In the genomic region with DNA sequence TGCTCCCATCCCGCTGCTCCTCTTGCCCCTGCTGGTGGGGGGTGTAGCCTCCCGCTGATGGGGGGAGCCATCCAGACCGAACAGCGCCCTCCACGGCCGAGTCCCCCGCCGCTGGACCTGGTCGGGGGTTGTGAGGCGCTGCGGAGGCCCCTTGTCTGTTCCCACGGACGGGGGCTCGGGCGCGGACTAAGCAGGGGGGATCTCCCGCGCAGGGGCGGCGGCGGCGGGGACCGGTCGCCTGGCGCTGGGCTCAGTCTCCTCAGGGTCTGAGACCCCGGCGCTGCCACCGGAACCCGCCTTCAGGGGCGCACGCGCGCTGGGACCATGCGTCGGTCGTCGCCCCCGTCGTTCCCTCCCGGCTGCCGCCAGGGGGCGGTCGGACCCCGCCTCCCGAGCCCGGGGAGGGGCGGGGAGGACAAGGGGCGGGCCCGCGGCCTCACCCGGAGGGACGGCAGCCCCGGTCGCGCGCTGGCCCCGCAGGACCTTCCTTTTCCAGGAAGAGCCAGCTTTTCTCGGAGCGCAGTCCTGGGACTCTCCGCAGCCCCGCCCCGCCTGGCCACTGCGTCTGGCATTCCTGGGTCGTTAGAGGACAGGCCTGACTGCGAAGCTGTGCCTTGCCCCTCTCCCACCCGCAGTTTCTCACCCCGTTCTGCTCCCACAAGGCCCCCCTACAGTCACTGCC, we compare ENCODE assay signal across 1 cellular context.
TF ChIP-seq lines count a peak whose summit lies in the region.

No MANE protein-coding gene starts in this region.

TF ChIP-seq in K562, 482 proteins besides CTCF, POLR2A, EP300 and RAD21 (continued from another document and continues in another):
- TF ChIP-seq, protein P1, sequence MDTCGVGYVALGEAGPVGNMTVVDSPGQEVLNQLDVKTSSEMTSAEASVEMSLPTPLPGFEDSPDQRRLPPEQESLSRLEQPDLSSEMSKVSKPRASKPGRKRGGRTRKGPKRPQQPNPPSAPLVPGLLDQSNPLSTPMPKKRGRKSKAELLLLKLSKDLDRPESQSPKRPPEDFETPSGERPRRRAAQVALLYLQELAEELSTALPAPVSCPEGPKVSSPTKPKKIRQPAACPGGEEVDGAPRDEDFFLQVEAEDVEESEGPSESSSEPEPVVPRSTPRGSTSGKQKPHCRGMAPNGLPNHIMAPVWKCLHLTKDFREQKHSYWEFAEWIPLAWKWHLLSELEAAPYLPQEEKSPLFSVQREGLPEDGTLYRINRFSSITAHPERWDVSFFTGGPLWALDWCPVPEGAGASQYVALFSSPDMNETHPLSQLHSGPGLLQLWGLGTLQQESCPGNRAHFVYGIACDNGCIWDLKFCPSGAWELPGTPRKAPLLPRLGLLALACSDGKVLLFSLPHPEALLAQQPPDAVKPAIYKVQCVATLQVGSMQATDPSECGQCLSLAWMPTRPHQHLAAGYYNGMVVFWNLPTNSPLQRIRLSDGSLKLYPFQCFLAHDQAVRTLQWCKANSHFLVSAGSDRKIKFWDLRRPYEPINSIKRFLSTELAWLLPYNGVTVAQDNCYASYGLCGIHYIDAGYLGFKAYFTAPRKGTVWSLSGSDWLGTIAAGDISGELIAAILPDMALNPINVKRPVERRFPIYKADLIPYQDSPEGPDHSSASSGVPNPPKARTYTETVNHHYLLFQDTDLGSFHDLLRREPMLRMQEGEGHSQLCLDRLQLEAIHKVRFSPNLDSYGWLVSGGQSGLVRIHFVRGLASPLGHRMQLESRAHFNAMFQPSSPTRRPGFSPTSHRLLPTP (IDR thresholded peaks at IDR 0.05; ENCODE audit: borderline replicate concordance, extremely low read depth, insufficient read length): no peak
- TF ChIP-seq NFIC (IDR thresholded peaks at IDR 0.05) (no peak), PCBP2 (IDR thresholded peaks at IDR 0.05; ENCODE audit: low read depth, low read length, poor library complexity, severe bottlenecking) (no peak), NONO (IDR thresholded peaks at IDR 0.05; ENCODE audit: low read depth in 2 of 2, low read length in 1 of 2) (peak in 1 of 2 experiments; percentile 77; a peak in 1 of 4 replicates), HEY1 (CRISPR knock-in tag; IDR thresholded peaks at IDR 0.05; ENCODE audit: borderline replicate concordance) (no peak), HOXB6 (CRISPR knock-in tag; IDR thresholded peaks at IDR 0.05; ENCODE audit: borderline replicate concordance) (no peak), GTF2E2 (tag; IDR thresholded peaks at IDR 0.05) (no peak), RCOR1 (IDR thresholded peaks at IDR 0.05; ENCODE audit: borderline replicate concordance in 1 of 2, low read depth in 2 of 2, low read length in 2 of 2) (0 out of 4 replicates have a peak, but pooled peaks of 1 of the 2 experiments have one; percentile 2), ARID2 (IDR thresholded peaks at IDR 0.05) (0 out of 2 replicates have a peak, but pooled peaks have one; percentile 12), CBX5 (IDR thresholded peaks at IDR 0.05; ENCODE audit: borderline replicate concordance, low read depth) (no peak), FOS (IDR thresholded peaks at IDR 0.05; ENCODE audit: extremely low read depth, insufficient read length) (no peak), ZBTB1 (CRISPR knock-in tag; IDR thresholded peaks at IDR 0.05; ENCODE audit: borderline replicate concordance, low read depth) (no peak; the same call in 1 of the 2 replicates), JUND (IDR thresholded peaks at IDR 0.05; ENCODE audit: borderline replicate concordance, low read depth, low read length) (no peak; the same call in 1 of the 2 replicates), JUND (tag; IDR thresholded peaks at IDR 0.05; ENCODE audit: borderline replicate concordance, low read depth, low read length) (no peak), ZBTB17 (CRISPR knock-in tag; IDR thresholded peaks at IDR 0.05) (peak; percentile 9; the same call in 1 of the 2 replicates), TEAD1 (CRISPR knock-in tag; IDR thresholded peaks at IDR 0.05) (peak in 1 of 2 experiments; percentile 66; a peak in 1 of 4 replicates), SMC3 (conservative IDR thresholded peaks at IDR 0.05; ENCODE audit: insufficient read depth, low read depth, low read length) (peak; percentile 86), ZNF76 (CRISPR knock-in tag; IDR thresholded peaks at IDR 0.05; ENCODE audit: borderline replicate concordance) (no peak), CCNT2 (IDR thresholded peaks at IDR 0.05; ENCODE audit: borderline replicate concordance, extremely low read depth, insufficient read length, low read depth, low read length) (peak; percentile 53), CREB1 (IDR thresholded peaks at IDR 0.05) (no peak), CREB1 (CRISPR knock-in tag; IDR thresholded peaks at IDR 0.05) (peak; percentile 86), HNRNPH1 (optimal IDR thresholded peaks at IDR 0.05; ENCODE audit: low read depth, low read length) (no peak), ETV5 (CRISPR knock-in tag; IDR thresholded peaks at IDR 0.05; ENCODE audit: low read depth) (peak; percentile 73; the same call in 1 of the 2 replicates), BCOR (IDR thresholded peaks at IDR 0.05) (no peak), HCFC1 (IDR thresholded peaks at IDR 0.05; ENCODE audit: low read depth, low read length) (peak; percentile 32), CSDE1 (IDR thresholded peaks at IDR 0.05) (no peak)
- TF ChIP-seq, protein P2, sequence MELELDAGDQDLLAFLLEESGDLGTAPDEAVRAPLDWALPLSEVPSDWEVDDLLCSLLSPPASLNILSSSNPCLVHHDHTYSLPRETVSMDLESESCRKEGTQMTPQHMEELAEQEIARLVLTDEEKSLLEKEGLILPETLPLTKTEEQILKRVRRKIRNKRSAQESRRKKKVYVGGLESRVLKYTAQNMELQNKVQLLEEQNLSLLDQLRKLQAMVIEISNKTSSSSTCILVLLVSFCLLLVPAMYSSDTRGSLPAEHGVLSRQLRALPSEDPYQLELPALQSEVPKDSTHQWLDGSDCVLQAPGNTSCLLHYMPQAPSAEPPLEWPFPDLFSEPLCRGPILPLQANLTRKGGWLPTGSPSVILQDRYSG (tag; conservative IDR thresholded peaks at IDR 0.05; ENCODE audit: low read depth): no peak
- TF ChIP-seq, protein P3, sequence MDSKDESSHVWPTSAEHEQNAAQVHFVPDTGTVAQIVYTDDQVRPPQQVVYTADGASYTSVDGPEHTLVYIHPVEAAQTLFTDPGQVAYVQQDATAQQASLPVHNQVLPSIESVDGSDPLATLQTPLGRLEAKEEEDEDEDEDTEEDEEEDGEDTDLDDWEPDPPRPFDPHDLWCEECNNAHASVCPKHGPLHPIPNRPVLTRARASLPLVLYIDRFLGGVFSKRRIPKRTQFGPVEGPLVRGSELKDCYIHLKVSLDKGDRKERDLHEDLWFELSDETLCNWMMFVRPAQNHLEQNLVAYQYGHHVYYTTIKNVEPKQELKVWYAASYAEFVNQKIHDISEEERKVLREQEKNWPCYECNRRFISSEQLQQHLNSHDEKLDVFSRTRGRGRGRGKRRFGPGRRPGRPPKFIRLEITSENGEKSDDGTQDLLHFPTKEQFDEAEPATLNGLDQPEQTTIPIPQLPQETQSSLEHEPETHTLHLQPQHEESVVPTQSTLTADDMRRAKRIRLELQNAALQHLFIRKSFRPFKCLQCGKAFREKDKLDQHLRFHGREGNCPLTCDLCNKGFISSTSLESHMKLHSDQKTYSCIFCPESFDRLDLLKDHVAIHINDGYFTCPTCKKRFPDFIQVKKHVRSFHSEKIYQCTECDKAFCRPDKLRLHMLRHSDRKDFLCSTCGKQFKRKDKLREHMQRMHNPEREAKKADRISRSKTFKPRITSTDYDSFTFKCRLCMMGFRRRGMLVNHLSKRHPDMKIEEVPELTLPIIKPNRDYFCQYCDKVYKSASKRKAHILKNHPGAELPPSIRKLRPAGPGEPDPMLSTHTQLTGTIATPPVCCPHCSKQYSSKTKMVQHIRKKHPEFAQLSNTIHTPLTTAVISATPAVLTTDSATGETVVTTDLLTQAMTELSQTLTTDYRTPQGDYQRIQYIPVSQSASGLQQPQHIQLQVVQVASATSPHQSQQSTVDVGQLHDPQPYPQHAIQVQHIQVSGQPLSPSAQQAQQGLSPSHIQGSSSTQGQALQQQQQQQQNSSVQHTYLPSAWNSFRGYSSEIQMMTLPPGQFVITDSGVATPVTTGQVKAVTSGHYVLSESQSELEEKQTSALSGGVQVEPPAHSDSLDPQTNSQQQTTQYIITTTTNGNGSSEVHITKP (IDR thresholded peaks at IDR 0.05; ENCODE audit: partially characterized antibody): peak; percentile 19
- TF ChIP-seq, protein P4, sequence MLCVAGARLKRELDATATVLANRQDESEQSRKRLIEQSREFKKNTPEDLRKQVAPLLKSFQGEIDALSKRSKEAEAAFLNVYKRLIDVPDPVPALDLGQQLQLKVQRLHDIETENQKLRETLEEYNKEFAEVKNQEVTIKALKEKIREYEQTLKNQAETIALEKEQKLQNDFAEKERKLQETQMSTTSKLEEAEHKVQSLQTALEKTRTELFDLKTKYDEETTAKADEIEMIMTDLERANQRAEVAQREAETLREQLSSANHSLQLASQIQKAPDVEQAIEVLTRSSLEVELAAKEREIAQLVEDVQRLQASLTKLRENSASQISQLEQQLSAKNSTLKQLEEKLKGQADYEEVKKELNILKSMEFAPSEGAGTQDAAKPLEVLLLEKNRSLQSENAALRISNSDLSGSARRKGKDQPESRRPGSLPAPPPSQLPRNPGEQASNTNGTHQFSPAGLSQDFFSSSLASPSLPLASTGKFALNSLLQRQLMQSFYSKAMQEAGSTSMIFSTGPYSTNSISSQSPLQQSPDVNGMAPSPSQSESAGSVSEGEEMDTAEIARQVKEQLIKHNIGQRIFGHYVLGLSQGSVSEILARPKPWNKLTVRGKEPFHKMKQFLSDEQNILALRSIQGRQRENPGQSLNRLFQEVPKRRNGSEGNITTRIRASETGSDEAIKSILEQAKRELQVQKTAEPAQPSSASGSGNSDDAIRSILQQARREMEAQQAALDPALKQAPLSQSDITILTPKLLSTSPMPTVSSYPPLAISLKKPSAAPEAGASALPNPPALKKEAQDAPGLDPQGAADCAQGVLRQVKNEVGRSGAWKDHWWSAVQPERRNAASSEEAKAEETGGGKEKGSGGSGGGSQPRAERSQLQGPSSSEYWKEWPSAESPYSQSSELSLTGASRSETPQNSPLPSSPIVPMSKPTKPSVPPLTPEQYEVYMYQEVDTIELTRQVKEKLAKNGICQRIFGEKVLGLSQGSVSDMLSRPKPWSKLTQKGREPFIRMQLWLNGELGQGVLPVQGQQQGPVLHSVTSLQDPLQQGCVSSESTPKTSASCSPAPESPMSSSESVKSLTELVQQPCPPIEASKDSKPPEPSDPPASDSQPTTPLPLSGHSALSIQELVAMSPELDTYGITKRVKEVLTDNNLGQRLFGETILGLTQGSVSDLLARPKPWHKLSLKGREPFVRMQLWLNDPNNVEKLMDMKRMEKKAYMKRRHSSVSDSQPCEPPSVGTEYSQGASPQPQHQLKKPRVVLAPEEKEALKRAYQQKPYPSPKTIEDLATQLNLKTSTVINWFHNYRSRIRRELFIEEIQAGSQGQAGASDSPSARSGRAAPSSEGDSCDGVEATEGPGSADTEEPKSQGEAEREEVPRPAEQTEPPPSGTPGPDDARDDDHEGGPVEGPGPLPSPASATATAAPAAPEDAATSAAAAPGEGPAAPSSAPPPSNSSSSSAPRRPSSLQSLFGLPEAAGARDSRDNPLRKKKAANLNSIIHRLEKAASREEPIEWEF (CRISPR knock-in tag; IDR thresholded peaks at IDR 0.05): no peak
- TF ChIP-seq, protein P5, sequence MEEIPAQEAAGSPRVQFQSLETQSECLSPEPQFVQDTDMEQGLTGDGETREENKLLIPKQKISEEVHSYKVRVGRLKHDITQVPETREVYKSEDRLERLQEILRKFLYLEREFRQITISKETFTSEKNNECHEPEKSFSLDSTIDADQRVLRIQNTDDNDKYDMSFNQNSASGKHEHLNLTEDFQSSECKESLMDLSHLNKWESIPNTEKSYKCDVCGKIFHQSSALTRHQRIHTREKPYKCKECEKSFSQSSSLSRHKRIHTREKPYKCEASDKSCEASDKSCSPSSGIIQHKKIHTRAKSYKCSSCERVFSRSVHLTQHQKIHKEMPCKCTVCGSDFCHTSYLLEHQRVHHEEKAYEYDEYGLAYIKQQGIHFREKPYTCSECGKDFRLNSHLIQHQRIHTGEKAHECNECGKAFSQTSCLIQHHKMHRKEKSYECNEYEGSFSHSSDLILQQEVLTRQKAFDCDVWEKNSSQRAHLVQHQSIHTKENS (CRISPR knock-in tag; IDR thresholded peaks at IDR 0.05): no peak
- TF ChIP-seq, protein P6, sequence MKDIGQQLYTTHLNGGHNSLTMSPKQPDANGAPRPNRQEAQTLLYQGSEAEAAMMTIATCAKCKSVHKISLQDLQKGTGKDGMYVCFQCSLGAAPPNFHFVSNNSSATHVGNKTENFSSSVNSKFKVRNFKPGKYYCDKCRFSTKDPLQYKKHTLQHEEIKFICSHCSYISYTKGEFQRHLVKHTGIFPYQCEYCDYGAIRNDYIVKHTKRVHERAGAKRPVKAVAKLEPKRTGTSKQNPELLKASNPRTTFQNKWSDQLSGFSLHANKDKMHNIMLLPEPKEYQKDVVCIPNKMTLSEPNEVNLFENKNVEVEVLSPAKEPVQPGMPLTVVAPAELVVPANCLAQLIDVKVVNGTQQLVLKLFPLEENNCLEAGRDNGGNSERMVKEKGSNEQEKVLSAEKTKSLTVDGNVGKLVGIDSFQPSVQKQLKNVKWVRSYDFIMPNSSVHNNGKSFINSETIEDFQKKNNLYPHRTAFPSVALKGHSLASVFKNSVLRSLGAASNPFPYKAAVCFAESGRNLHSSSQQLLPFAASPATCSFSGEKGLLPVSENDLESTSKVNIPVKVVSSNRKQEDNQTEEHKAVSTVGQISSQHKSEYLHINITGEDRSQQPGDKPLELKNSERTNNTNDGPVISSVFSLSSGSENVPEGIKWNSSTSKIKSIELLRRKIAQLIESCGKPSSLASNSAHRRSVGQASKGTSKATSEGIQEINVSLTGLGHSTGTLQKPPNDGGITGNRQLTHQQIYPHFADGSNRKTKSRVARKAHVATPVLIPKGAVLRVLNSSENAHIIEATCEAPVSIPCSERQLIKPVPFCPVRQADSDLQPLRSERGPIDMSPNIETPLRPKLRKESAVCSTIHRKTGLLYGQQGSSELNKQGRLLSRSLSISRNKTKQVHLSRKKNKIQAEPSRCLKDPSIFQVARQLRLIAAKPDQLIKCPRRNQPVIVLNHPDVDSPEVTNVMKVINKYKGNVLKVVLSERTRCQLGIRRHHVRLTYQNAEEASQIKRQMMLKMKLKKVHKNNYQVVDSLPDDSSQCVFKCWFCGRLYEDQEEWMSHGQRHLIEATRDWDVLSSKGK (CRISPR knock-in tag; IDR thresholded peaks at IDR 0.05): no peak
- TF ChIP-seq, protein P7, sequence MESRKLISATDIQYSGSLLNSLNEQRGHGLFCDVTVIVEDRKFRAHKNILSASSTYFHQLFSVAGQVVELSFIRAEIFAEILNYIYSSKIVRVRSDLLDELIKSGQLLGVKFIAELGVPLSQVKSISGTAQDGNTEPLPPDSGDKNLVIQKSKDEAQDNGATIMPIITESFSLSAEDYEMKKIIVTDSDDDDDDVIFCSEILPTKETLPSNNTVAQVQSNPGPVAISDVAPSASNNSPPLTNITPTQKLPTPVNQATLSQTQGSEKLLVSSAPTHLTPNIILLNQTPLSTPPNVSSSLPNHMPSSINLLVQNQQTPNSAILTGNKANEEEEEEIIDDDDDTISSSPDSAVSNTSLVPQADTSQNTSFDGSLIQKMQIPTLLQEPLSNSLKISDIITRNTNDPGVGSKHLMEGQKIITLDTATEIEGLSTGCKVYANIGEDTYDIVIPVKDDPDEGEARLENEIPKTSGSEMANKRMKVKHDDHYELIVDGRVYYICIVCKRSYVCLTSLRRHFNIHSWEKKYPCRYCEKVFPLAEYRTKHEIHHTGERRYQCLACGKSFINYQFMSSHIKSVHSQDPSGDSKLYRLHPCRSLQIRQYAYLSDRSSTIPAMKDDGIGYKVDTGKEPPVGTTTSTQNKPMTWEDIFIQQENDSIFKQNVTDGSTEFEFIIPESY (CRISPR knock-in tag; IDR thresholded peaks at IDR 0.05): peak; percentile 53
